Comparison of ENCODE assay signal across 25 cellular contexts in the genomic region with DNA sequence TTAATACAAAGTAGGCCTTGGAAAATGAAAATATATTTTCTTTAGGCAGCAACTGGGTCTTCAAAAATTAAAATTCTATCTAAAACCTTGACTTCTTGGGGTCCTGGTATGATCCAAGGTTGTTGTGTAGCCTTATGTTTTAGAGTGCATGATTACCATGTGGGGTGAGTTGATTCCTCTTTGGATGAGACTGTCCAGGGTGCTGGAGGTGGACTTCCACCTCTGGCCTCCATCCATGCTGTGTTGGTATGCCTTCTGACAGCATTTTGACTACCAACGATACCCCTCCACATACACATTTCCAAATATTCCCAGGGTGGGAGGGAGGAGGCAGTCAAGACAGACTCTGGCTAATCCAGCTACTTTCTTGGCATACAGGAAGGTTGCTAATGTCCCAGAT.
DNase-seq lines count a peak whose midpoint lies in the region; ATAC-seq and TF ChIP-seq lines count a peak whose summit lies in the region.
"Had no signal": no experiment of that assay in that cellular context is flagged by ENCODE, and none has a peak within 500 bp of the region (broad histone marks: within the 10 kb centered on the region; RNA-seq: fewer than 3 reads in every experiment).

No MANE protein-coding gene starts in this region.

- DNase-seq in left lobe of liver (ENCODE audit: low spot score): peak; percentile 48
- DNase-seq in mesenchymal stem cell: no peak
- DNase-seq in activated naive CD4-positive, alpha-beta T cell treated with anti-CD3 and anti-CD28 coated beads, Interleukin-2, amount 10 ng/mL, durations not matched to agents 7 days and 5 days: no peak
- DNase-seq in HCEC 1CT: no peak
- no peak for DNase-seq in dedifferentiated amniotic fluid mesenchymal stem cell (ENCODE audit: extremely low spot score)
- DNase-seq: 8988T; ACHN; BE2C; C1 segment of cervical spinal cord; CD4-positive, alpha-beta memory T cell; CD4-positive, CD25-positive, alpha-beta regulatory T cell; CD8-positive, alpha-beta memory T cell; COR-L47; DMS 273 treated with DMSO at 0.1 percent for 48 hours; DMS153; DMS53; DMS79; DND-41; EL; GDM1 had no signal

- H3K4me1 Mint-ChIP-seq in activated naive CD4-positive, alpha-beta T cell treated with anti-CD3 and anti-CD28 coated beads, Interleukin-2, amount 10 ng/mL, durations not matched to agents 7 days and 5 days: peaks cover under 1% of the 10 kb centered on the region
- H3K4me1 Mint-ChIP-seq: CD4-positive, alpha-beta memory T cell; CD8-positive, alpha-beta memory T cell had no signal

- no peak overlapping the region for H2AFZ ChIP-seq in mesenchymal stem cell (ENCODE audit: low read depth, low read length)

- H3K4me3 ChIP-seq in HEK293 (ENCODE audit: low read depth, low read length) (no peak overlapping the region), mesenchymal stem cell (ENCODE audit: insufficient read depth in 1 of 2, low read depth in 1 of 2, low read length in 2 of 2) (no peak overlapping the region)
- H3K4me3 ChIP-seq: BLaER1, GM12878 had no signal

- peak overlapping the region; percentile 46 to 64 for H3K18ac ChIP-seq in mesenchymal stem cell (ENCODE audit: low read depth in 1 of 2, low read length in 2 of 2)

- H3K9me3 ChIP-seq in HEK293 (ENCODE audit: control insufficient read depth, insufficient read depth, low read depth, low read length) (no peaks in the 10 kb centered on the region), mesenchymal stem cell (ENCODE audit: control insufficient read depth, low read length) (no peaks in the 10 kb centered on the region)
- H3K9me3 ChIP-seq: BE2C had no signal

- TF ChIP-seq CTCF in HEK293 (tag by site-specific recombination; IDR thresholded peaks at IDR 0.05): no peak

- peak overlapping the region in 1 of 2 experiments; percentile 54 for H3K4ac ChIP-seq in mesenchymal stem cell (ENCODE audit: low read depth in 1 of 2, low read length in 2 of 2)

- H2BK5ac ChIP-seq in mesenchymal stem cell (ENCODE audit: low read depth, low read length, poor library complexity, severe bottlenecking): no peak overlapping the region

- H2BK15ac ChIP-seq in mesenchymal stem cell (ENCODE audit: low read depth, poor library complexity, severe bottlenecking): peak overlapping the region; percentile 74

- H3K9me3 Mint-ChIP-seq in activated naive CD4-positive, alpha-beta T cell treated with anti-CD3 and anti-CD28 coated beads, Interleukin-2, amount 10 ng/mL, durations not matched to agents 7 days and 5 days: no peaks in the 10 kb centered on the region
- H3K9me3 Mint-ChIP-seq: CD4-positive, CD25-positive, alpha-beta regulatory T cell had no signal

- CTCF ChIA-PET in HEK293 (lab: Yijun Ruan, JAX): no interaction called here
- CTCF ChIA-PET in activated naive CD4-positive, alpha-beta T cell treated with anti-CD3 and anti-CD28 coated beads, Interleukin-2, amount 10 ng/mL, durations not matched to agents 7 days and 5 days (lab: Charles Lee): interaction anchor here (0.8 kb wide), 1 partner anchor 17 kb away, joined by 3 read pairs; no protein-coding TSS in a partner anchor

- peaks cover 3% of the 10 kb centered on the region for H3K27me3 Mint-ChIP-seq in activated naive CD4-positive, alpha-beta T cell treated with anti-CD3 and anti-CD28 coated beads, Interleukin-2, amount 10 ng/mL, durations not matched to agents 7 days and 5 days

- H3K27ac Mint-ChIP-seq in activated naive CD4-positive, alpha-beta T cell treated with anti-CD3 and anti-CD28 coated beads, Interleukin-2, amount 10 ng/mL, durations not matched to agents 7 days and 5 days: no peak overlapping the region
- H3K27ac Mint-ChIP-seq: CD14-positive monocyte; CD4-positive, alpha-beta memory T cell; CD4-positive, CD25-positive, alpha-beta regulatory T cell had no signal

- H3K27ac ChIP-seq in HEK293 (ENCODE audit: extremely low read depth, low read depth, low read length) (no peak overlapping the region), mesenchymal stem cell (ENCODE audit: low read length, poor library complexity, severe bottlenecking) (no peak overlapping the region)
- H3K27ac ChIP-seq: BLaER1 had no signal

- H4K8ac ChIP-seq in mesenchymal stem cell (ENCODE audit: low read length): no peak overlapping the region

- peak; percentile 69 for ATAC-seq in left lobe of liver
- ATAC-seq: GM12878 had no signal

- no peak overlapping the region for H3K4me2 ChIP-seq in mesenchymal stem cell (ENCODE audit: low read length, poor library complexity, severe bottlenecking)

- H3K23ac ChIP-seq in mesenchymal stem cell (ENCODE audit: low read length in 2 of 2): no peak overlapping the region

- POLR2A ChIA-PET in HEK293 (lab: Yijun Ruan, JAX): no interaction called here

- no peak overlapping the region for H2BK120ac ChIP-seq in mesenchymal stem cell (ENCODE audit: low read depth, low read length)

- H2BK12ac ChIP-seq in mesenchymal stem cell (ENCODE audit: low read length in 2 of 2): peak overlapping the region; percentile 41 to 96

- no peaks in the 10 kb centered on the region for H3K36me3 Mint-ChIP-seq in activated naive CD4-positive, alpha-beta T cell treated with anti-CD3 and anti-CD28 coated beads, Interleukin-2, amount 10 ng/mL, durations not matched to agents 7 days and 5 days
- H3K36me3 Mint-ChIP-seq: CD14-positive monocyte; CD4-positive, alpha-beta memory T cell; CD4-positive, CD25-positive, alpha-beta regulatory T cell; CD8-positive, alpha-beta memory T cell had no signal

- no peak overlapping the region for H2AK5ac ChIP-seq in mesenchymal stem cell (ENCODE audit: low read length, severe bottlenecking)

- no peak for TF ChIP-seq RAD21 in Ishikawa (IDR thresholded peaks at IDR 0.05; ENCODE audit: low read depth)

- peak overlapping the region; percentile 34 for H4K91ac ChIP-seq in mesenchymal stem cell (ENCODE audit: low read length)

- no peak for TF ChIP-seq EP300 in Ishikawa (IDR thresholded peaks at IDR 0.05; ENCODE audit: borderline replicate concordance)

- no peaks in the 10 kb centered on the region for H3K79me1 ChIP-seq in mesenchymal stem cell (replicated peaks; ENCODE audit: low read length, poor library complexity, severe bottlenecking)

- H3K4me3 Mint-ChIP-seq in activated naive CD4-positive, alpha-beta T cell treated with anti-CD3 and anti-CD28 coated beads, Interleukin-2, amount 10 ng/mL, durations not matched to agents 7 days and 5 days: no peak overlapping the region
- H3K4me3 Mint-ChIP-seq: CD14-positive monocyte; CD4-positive, alpha-beta memory T cell; CD4-positive, CD25-positive, alpha-beta regulatory T cell; CD8-positive, alpha-beta memory T cell had no signal

- no peaks in the 10 kb centered on the region; the same call in 1 of the 2 replicates for H3K4me1 ChIP-seq in HEK293 (ENCODE audit: control insufficient read depth, insufficient read depth, low read length)
- peaks cover 3% of the 10 kb centered on the region for H3K4me1 ChIP-seq in mesenchymal stem cell (ENCODE audit: control insufficient read depth, insufficient read depth, low read depth, low read length)
- H3K4me1 ChIP-seq: BE2C had no signal

- H3K27me3 ChIP-seq in mesenchymal stem cell (ENCODE audit: control insufficient read depth in 1 of 2, insufficient read depth in 1 of 2, low read length in 2 of 2): peaks cover 0 to 2% of the 10 kb centered on the region in 2 experiments
- H3K27me3 ChIP-seq: BE2C had no signal

- no peaks in the 10 kb centered on the region for H3K36me3 ChIP-seq in HEK293 (ENCODE audit: control insufficient read depth in 2 of 2, insufficient read depth in 1 of 2, low read length in 2 of 2)
- no peaks in the 10 kb centered on the region for H3K36me3 ChIP-seq in mesenchymal stem cell (ENCODE audit: control insufficient read depth in 1 of 2, insufficient read depth in 2 of 2, low read depth in 1 of 2, low read length in 2 of 2)
- H3K36me3 ChIP-seq: BE2C, BLaER1 had no signal

- no peak overlapping the region for H3K9ac ChIP-seq in mesenchymal stem cell (ENCODE audit: low read length)
- H3K9ac ChIP-seq: BLaER1 had no signal

- WGBS in mesenchymal stem cell: 100% methylated on average over 1 of the region's 1 CpG

- peak overlapping the region in 1 of 2 experiments; percentile 2 for H3K14ac ChIP-seq in mesenchymal stem cell (ENCODE audit: low read length in 2 of 2)

TF ChIP-seq in Ishikawa, 13 proteins besides CTCF, POLR2A, EP300 and RAD21:
- TF ChIP-seq ZBTB7A (IDR thresholded peaks at IDR 0.05; ENCODE audit: low read depth) (no peak), TEAD4 (IDR thresholded peaks at IDR 0.05) (no peak), FOXM1 (IDR thresholded peaks at IDR 0.05; ENCODE audit: borderline replicate concordance, low read depth) (no peak), EGR1 (IDR thresholded peaks at IDR 0.05) (no peak), YY1 (IDR thresholded peaks at IDR 0.05; ENCODE audit: low read depth) (no peak)
- TF ChIP-seq, protein P1, sequence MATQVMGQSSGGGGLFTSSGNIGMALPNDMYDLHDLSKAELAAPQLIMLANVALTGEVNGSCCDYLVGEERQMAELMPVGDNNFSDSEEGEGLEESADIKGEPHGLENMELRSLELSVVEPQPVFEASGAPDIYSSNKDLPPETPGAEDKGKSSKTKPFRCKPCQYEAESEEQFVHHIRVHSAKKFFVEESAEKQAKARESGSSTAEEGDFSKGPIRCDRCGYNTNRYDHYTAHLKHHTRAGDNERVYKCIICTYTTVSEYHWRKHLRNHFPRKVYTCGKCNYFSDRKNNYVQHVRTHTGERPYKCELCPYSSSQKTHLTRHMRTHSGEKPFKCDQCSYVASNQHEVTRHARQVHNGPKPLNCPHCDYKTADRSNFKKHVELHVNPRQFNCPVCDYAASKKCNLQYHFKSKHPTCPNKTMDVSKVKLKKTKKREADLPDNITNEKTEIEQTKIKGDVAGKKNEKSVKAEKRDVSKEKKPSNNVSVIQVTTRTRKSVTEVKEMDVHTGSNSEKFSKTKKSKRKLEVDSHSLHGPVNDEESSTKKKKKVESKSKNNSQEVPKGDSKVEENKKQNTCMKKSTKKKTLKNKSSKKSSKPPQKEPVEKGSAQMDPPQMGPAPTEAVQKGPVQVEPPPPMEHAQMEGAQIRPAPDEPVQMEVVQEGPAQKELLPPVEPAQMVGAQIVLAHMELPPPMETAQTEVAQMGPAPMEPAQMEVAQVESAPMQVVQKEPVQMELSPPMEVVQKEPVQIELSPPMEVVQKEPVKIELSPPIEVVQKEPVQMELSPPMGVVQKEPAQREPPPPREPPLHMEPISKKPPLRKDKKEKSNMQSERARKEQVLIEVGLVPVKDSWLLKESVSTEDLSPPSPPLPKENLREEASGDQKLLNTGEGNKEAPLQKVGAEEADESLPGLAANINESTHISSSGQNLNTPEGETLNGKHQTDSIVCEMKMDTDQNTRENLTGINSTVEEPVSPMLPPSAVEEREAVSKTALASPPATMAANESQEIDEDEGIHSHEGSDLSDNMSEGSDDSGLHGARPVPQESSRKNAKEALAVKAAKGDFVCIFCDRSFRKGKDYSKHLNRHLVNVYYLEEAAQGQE (IDR thresholded peaks at IDR 0.05; ENCODE audit: low read depth): peak; percentile 43; the same call in 1 of the 2 replicates
